ENCODE assay signal across 14 cellular contexts in genomic region chr2:174984561-174984960, GRCh38. TPM values are rescaled to one million over a fixed set of nuclear protein-coding genes. Genes with fewer than 3 reads are reported as not detected.
DNase-seq lines count a peak whose midpoint lies in the region; ATAC-seq and TF ChIP-seq lines count a peak whose summit lies in the region.
"Had no signal": no experiment of that assay in that cellular context is flagged by ENCODE, and none has a peak within 500 bp of the region (broad histone marks: within the 10 kb centered on the region; RNA-seq: fewer than 3 reads in every experiment).

No MANE protein-coding gene starts in this region.

- TF ChIP-seq CTCF in mesothelial cell of epicardium (IDR thresholded peaks at IDR 0.05; ENCODE audit: unreplicated experiment), result no peak

- H3K4me1 ChIP-seq in skeletal muscle satellite cell (ENCODE audit: control insufficient read depth, insufficient read depth, low read length), result peaks cover 5% of the 10 kb centered on the region

- no peaks in the 10 kb centered on the region for H3K36me3 ChIP-seq in skeletal muscle satellite cell (ENCODE audit: insufficient read depth, low read length)

- H3K36me3 Mint-ChIP-seq in T-helper 17 cell (ENCODE audit: low read depth) (no peaks in the 10 kb centered on the region), mesothelial cell of epicardium (no peaks in the 10 kb centered on the region)
- H3K36me3 Mint-ChIP-seq in activated T-helper 1 cell treated with anti-CD3 and anti-CD28 coated beads, Interleukin-12 subunit alpha, Interleukin-12 subunit beta, Interleukin-2, Interleukin-4 antibody, amounts not matched to agents 30 ng/mL and 10 ng/mL and 1 ng/mL, durations not matched to agents 14 hours and 24 hours and 36 hours (ENCODE audit: low read depth), result no peaks in the 10 kb centered on the region

- ATAC-seq in T-helper 17 cell, result no peak

- H3K9ac ChIP-seq in skeletal muscle satellite cell (ENCODE audit: low read depth, low read length), result peak overlapping the region; percentile 40

- peak; percentile 81 for DNase-seq in NCI-H510A treated with DMSO at 0.1 percent for 48 hours (lab: John Stamatoyannopoulos, UW)
- DNase-seq in NCI-H510A (lab: John Stamatoyannopoulos, UW), result no peak
- no peak for DNase-seq in T-helper 17 cell
- DNase-seq in mesothelial cell of epicardium (ENCODE audit: low spot score in 2 of 2, unreplicated experiment in 2 of 2), result no peak
- DNase-seq in stimulated activated naive CD4-positive, alpha-beta T cell (lab: John Stamatoyannopoulos, UW), result no peak
- no peak for DNase-seq in activated T-helper 1 cell treated with anti-CD3 and anti-CD28 coated beads, Interleukin-12 subunit alpha, Interleukin-12 subunit beta, Interleukin-2, Interleukin-4 antibody, amounts not matched to agents 30 ng/mL and 10 ng/mL and 1 ng/mL, durations not matched to agents 14 hours and 24 hours and 36 hours (ENCODE audit: low spot score)
- no peak for DNase-seq in SK-N-DZ (ENCODE audit: low spot score)
- DNase-seq: DMS 273 treated with DMSO at 0.1 percent for 48 hours, MV-4-11, NCI-H187 treated with DMSO at 0.1 percent for 48 hours, NCI-H526 treated with DMSO at 0.1 percent for 48 hours, OCI-M1, SHP77 treated with DMSO at 0.1 percent for 48 hours had no signal

- H3K4me3 Mint-ChIP-seq in T-helper 17 cell (no peak overlapping the region), mesothelial cell of epicardium (no peak overlapping the region)
- no peak overlapping the region for H3K4me3 Mint-ChIP-seq in activated T-helper 1 cell treated with anti-CD3 and anti-CD28 coated beads, Interleukin-12 subunit alpha, Interleukin-12 subunit beta, Interleukin-2, Interleukin-4 antibody, amounts not matched to agents 30 ng/mL and 10 ng/mL and 1 ng/mL, durations not matched to agents 14 hours and 24 hours and 36 hours

- H3K4me1 Mint-ChIP-seq in T-helper 17 cell, result no peaks in the 10 kb centered on the region
- H3K4me1 Mint-ChIP-seq in mesothelial cell of epicardium, result peaks cover 10% of the 10 kb centered on the region
- no peaks in the 10 kb centered on the region for H3K4me1 Mint-ChIP-seq in activated T-helper 1 cell treated with anti-CD3 and anti-CD28 coated beads, Interleukin-12 subunit alpha, Interleukin-12 subunit beta, Interleukin-2, Interleukin-4 antibody, amounts not matched to agents 30 ng/mL and 10 ng/mL and 1 ng/mL, durations not matched to agents 14 hours and 24 hours and 36 hours (ENCODE audit: low read depth)

- H3K9me3 ChIP-seq in T-helper 17 cell (ENCODE audit: control insufficient read depth, low read length, poor library complexity, severe bottlenecking), result no peaks in the 10 kb centered on the region
- no peaks in the 10 kb centered on the region for H3K9me3 ChIP-seq in skeletal muscle satellite cell (replicated peaks; ENCODE audit: low read length)

- intact Hi-C loops in activated T-helper 1 cell treated with anti-CD3 and anti-CD28 coated beads, Interleukin-12 subunit alpha, Interleukin-12 subunit beta, Interleukin-2, Interleukin-4 antibody, amounts not matched to agents 30 ng/mL and 10 ng/mL and 1 ng/mL, durations not matched to agents 14 hours and 24 hours and 36 hours (cut with micrococcal nuclease), result no loop called here

- no peak overlapping the region for H3K4me2 ChIP-seq in skeletal muscle satellite cell (ENCODE audit: low read length)

- H3K4me3 ChIP-seq in skeletal muscle satellite cell (ENCODE audit: low read length), result no peak overlapping the region

- no peaks in the 10 kb centered on the region for H3K27me3 Mint-ChIP-seq in T-helper 17 cell
- no peaks in the 10 kb centered on the region for H3K27me3 Mint-ChIP-seq in mesothelial cell of epicardium (ENCODE audit: low read depth)
- H3K27me3 Mint-ChIP-seq in activated T-helper 1 cell treated with anti-CD3 and anti-CD28 coated beads, Interleukin-12 subunit alpha, Interleukin-12 subunit beta, Interleukin-2, Interleukin-4 antibody, amounts not matched to agents 30 ng/mL and 10 ng/mL and 1 ng/mL, durations not matched to agents 14 hours and 24 hours and 36 hours (ENCODE audit: insufficient read depth), result peaks cover 15% of the 10 kb centered on the region

- peak overlapping the region; percentile 27 for H3K27ac Mint-ChIP-seq in T-helper 17 cell
- H3K27ac Mint-ChIP-seq in mesothelial cell of epicardium, result peak overlapping the region; percentile 3
- no peak overlapping the region for H3K27ac Mint-ChIP-seq in activated T-helper 1 cell treated with anti-CD3 and anti-CD28 coated beads, Interleukin-12 subunit alpha, Interleukin-12 subunit beta, Interleukin-2, Interleukin-4 antibody, amounts not matched to agents 30 ng/mL and 10 ng/mL and 1 ng/mL, durations not matched to agents 14 hours and 24 hours and 36 hours

- no peaks in the 10 kb centered on the region for H3K27me3 ChIP-seq in skeletal muscle satellite cell (ENCODE audit: control insufficient read depth, insufficient read depth, low read length)

- no peaks in the 10 kb centered on the region for H3K9me3 Mint-ChIP-seq in mesothelial cell of epicardium
- H3K9me3 Mint-ChIP-seq in activated T-helper 1 cell treated with anti-CD3 and anti-CD28 coated beads, Interleukin-12 subunit alpha, Interleukin-12 subunit beta, Interleukin-2, Interleukin-4 antibody, amounts not matched to agents 30 ng/mL and 10 ng/mL and 1 ng/mL, durations not matched to agents 14 hours and 24 hours and 36 hours, result no peaks in the 10 kb centered on the region

RNA-seq across cellular contexts. Expression of gene CHN1, which starts 20.6 kb away (rescaled TPM):
- total RNA-seq in T-helper 17 cell (10 to 100 TPM; 16.5 to 16.6 TPM), mesothelial cell of epicardium (32.7 to 34.4 TPM (median 33.9 TPM) in 3 replicates)
- 13.7 and 23.2 TPM in 2 replicates for total RNA-seq in skeletal muscle satellite cell (2012; rRNA removed)
- total RNA-seq in activated T-helper 1 cell treated with anti-CD3 and anti-CD28 coated beads, Interleukin-12 subunit alpha, Interleukin-12 subunit beta, Interleukin-2, Interleukin-4 antibody, amounts not matched to agents 30 ng/mL and 10 ng/mL and 1 ng/mL, durations not matched to agents 14 hours and 24 hours and 36 hours, result 3.4 and 4.8 TPM in 2 replicates
- polyA plus RNA-seq in SK-N-DZ (2014; cell fraction: cytosol; rRNA removed), result 81.6 and 96.7 TPM in 2 replicates
- polyA plus RNA-seq in SK-N-DZ (2014; cell fraction: nucleus; rRNA removed), result 64.2 and 86.9 TPM in 2 replicates
